ENCODE assay signal across 17 cellular contexts in genomic region chr11:44531636-44532035, GRCh38.
"Had no signal": no experiment of that assay in that cellular context is flagged by ENCODE, and none has a peak within 500 bp of the region (broad histone marks: within the 10 kb centered on the region; RNA-seq: fewer than 3 reads in every experiment).

No MANE protein-coding gene starts in this region.

- H3K9me3 ChIP-seq: ascending aorta, mucosa of descending colon, SJSA1 had no signal

- H3K4me3 Mint-ChIP-seq: activated naive CD8-positive, alpha-beta T cell; naive thymus-derived CD8-positive, alpha-beta T cell had no signal

- H3K27me3 ChIP-seq: ascending aorta, SJSA1 had no signal

- ATAC-seq: foreskin keratinocyte; mucosa of descending colon; naive thymus-derived CD8-positive, alpha-beta T cell; right cardiac atrium had no signal

- H3K4me3 ChIP-seq: ascending aorta, mucosa of descending colon, SJSA1 had no signal

- FAIRE-seq: endothelial cell of umbilical vein, small intestine had no signal

- H3K4me1 ChIP-seq: ascending aorta, foreskin keratinocyte, SJSA1 had no signal

- DNase-seq: activated CD4-positive, CD25-positive, alpha-beta regulatory T cell treated with anti-CD3 and anti-CD28 coated beads, Interleukin-2, amount 50 U/mL, for 72 hours; effector CD4-positive, alpha-beta T cell; foreskin keratinocyte; mucosa of descending colon; naive thymus-derived CD8-positive, alpha-beta T cell; right cardiac atrium; small intestine; stimulated activated naive CD4-positive, alpha-beta T cell; substantia nigra; SW 1271; T-helper 9 cell; trophoblast cell had no signal

- H3K27ac Mint-ChIP-seq: activated naive CD8-positive, alpha-beta T cell; progenitor cell of endocrine pancreas had no signal

- H3K27me3 Mint-ChIP-seq: activated naive CD8-positive, alpha-beta T cell had no signal

- H3K36me3 ChIP-seq: ascending aorta, SJSA1 had no signal

- H3K27ac ChIP-seq: ascending aorta, foreskin keratinocyte, SJSA1 had no signal

- H3K9me3 Mint-ChIP-seq: naive thymus-derived CD8-positive, alpha-beta T cell had no signal

- H3K36me3 Mint-ChIP-seq: activated naive CD8-positive, alpha-beta T cell; naive thymus-derived CD8-positive, alpha-beta T cell had no signal
